Comparison of ENCODE assay signal across 18 cellular contexts in the genomic region with DNA sequence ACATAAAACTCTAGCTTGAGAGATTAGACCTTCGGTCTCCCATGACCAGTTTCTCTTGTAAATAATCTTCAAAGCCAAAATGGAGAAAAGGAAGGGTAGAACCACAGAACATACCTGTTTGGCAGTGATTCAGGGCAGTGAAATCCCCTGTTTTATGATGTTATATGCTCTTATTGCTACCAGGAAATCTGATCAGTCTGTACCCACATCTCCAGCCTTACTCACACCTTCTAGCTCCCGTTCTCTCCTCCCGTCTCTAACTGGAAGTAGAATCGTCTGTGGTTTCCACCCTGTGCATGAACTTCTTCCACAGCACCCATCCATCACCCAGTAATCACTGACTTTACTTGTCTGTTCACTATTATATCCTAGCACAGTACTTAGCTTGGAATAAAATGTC. TPM values are rescaled to one million over a fixed set of nuclear protein-coding genes. Genes with fewer than 3 reads are reported as not detected.
A peak's percentile ranks its signal among the peaks of the same experiment; 100 is the strongest.
DNase-seq lines count a peak whose midpoint lies in the region; ATAC-seq and TF ChIP-seq lines count a peak whose summit lies in the region.
"Had no signal": no experiment of that assay in that cellular context is flagged by ENCODE, and none has a peak within 500 bp of the region (broad histone marks: within the 10 kb centered on the region; RNA-seq: fewer than 3 reads in every experiment).

No MANE protein-coding gene starts in this region.

- H3K4me1 ChIP-seq in endocrine pancreas (ENCODE audit: control insufficient read depth, insufficient read depth, low read length) (peaks cover 22% of the 10 kb centered on the region), parathyroid adenoma (no peaks in the 10 kb centered on the region)

- no peak for TF ChIP-seq CTCF in parathyroid adenoma (IDR thresholded peaks at IDR 0.05)

- H3K27me3 Mint-ChIP-seq in activated naive CD4-positive, alpha-beta T cell treated with anti-CD3 and anti-CD28 coated beads, Interleukin-2, amount 10 ng/mL, durations not matched to agents 7 days and 5 days = peaks cover 4% of the 10 kb centered on the region

- H3K4me2 ChIP-seq in parathyroid adenoma (ENCODE audit: low read length) = peak overlapping the region; percentile 67

- H3K4me3 ChIP-seq in endocrine pancreas (ENCODE audit: control insufficient read depth, insufficient read depth, low read length) = peak overlapping the region; percentile 77
- H3K4me3 ChIP-seq in parathyroid adenoma (ENCODE audit: low read depth, low read length) = peak overlapping the region; percentile 19
- H3K4me3 ChIP-seq: GM12878 had no signal

- H3K4me3 Mint-ChIP-seq in activated naive CD4-positive, alpha-beta T cell treated with anti-CD3 and anti-CD28 coated beads, Interleukin-2, amount 10 ng/mL, durations not matched to agents 7 days and 5 days = no peak overlapping the region
- H3K4me3 Mint-ChIP-seq: CD4-positive, alpha-beta T cell; H9; IgD-negative memory B cell had no signal

- peak overlapping the region; percentile 58 for H2AFZ ChIP-seq in parathyroid adenoma

- H3K9me3 Mint-ChIP-seq in activated naive CD4-positive, alpha-beta T cell treated with anti-CD3 and anti-CD28 coated beads, Interleukin-2, amount 10 ng/mL, durations not matched to agents 7 days and 5 days = no peaks in the 10 kb centered on the region
- H3K9me3 Mint-ChIP-seq: CD4-positive, alpha-beta T cell; H9 had no signal

- intact Hi-C loops in left colon (cut with DNase I, micrococcal nuclease) = no loop called here

- no peak overlapping the region for H3K27ac Mint-ChIP-seq in activated naive CD4-positive, alpha-beta T cell treated with anti-CD3 and anti-CD28 coated beads, Interleukin-2, amount 10 ng/mL, durations not matched to agents 7 days and 5 days
- H3K27ac Mint-ChIP-seq: CD4-positive, alpha-beta T cell; H9; IgD-negative memory B cell had no signal

- H3K79me2 ChIP-seq in parathyroid adenoma = no peaks in the 10 kb centered on the region

- H3K9me3 ChIP-seq in endocrine pancreas (ENCODE audit: control insufficient read depth, low read length) (no peaks in the 10 kb centered on the region), parathyroid adenoma (ENCODE audit: control insufficient read depth, low read length) (no peaks in the 10 kb centered on the region)

- no peaks in the 10 kb centered on the region for H3K36me3 ChIP-seq in endocrine pancreas (ENCODE audit: control insufficient read depth, insufficient read depth, low read length)
- H3K36me3 ChIP-seq in parathyroid adenoma (ENCODE audit: control insufficient read depth, insufficient read depth, low read length) = no peaks in the 10 kb centered on the region

- H3K27ac ChIP-seq in parathyroid adenoma = peak overlapping the region; percentile 29
- H3K27ac ChIP-seq: C4-2B had no signal

- no peaks in the 10 kb centered on the region for H3K36me3 Mint-ChIP-seq in activated naive CD4-positive, alpha-beta T cell treated with anti-CD3 and anti-CD28 coated beads, Interleukin-2, amount 10 ng/mL, durations not matched to agents 7 days and 5 days
- H3K36me3 Mint-ChIP-seq: IgD-negative memory B cell had no signal

- H3K27me3 ChIP-seq in endocrine pancreas (ENCODE audit: control insufficient read depth, insufficient read depth, low read length) (no peaks in the 10 kb centered on the region), parathyroid adenoma (ENCODE audit: control insufficient read depth, insufficient read depth, low read length) (no peaks in the 10 kb centered on the region)

- no peaks in the 10 kb centered on the region for H3K4me1 Mint-ChIP-seq in activated naive CD4-positive, alpha-beta T cell treated with anti-CD3 and anti-CD28 coated beads, Interleukin-2, amount 10 ng/mL, durations not matched to agents 7 days and 5 days
- H3K4me1 Mint-ChIP-seq: IgD-negative memory B cell had no signal

- no peak for DNase-seq in left colon
- no peak for DNase-seq in activated naive CD4-positive, alpha-beta T cell treated with anti-CD3 and anti-CD28 coated beads, Interleukin-2, amount 10 ng/mL, durations not matched to agents 7 days and 5 days
- DNase-seq in NOMO-1 treated with DMSO at 0.1 percent for 48 hours (lab: John Stamatoyannopoulos, UW; ENCODE audit: unreplicated experiment) = no peak
- DNase-seq: AML-193; CD4-positive, alpha-beta T cell; DMS53; DND-41; EL; GOT3; H9 had no signal

- H3K9ac ChIP-seq in endocrine pancreas (ENCODE audit: control insufficient read depth, insufficient read depth, low read length) (peak overlapping the region; percentile 32), parathyroid adenoma (no peak overlapping the region)

- ATAC-seq in left colon = peak; percentile 89
- ATAC-seq in HG02588 (IDR thresholded peaks at IDR 0.05; ENCODE audit: unreplicated experiment) = no peak
- ATAC-seq: GM12878, HepG2 had no signal

- CTCF ChIA-PET in activated naive CD4-positive, alpha-beta T cell treated with anti-CD3 and anti-CD28 coated beads, Interleukin-2, amount 10 ng/mL, durations not matched to agents 7 days and 5 days (lab: Charles Lee) = interaction anchor here (1.5 kb wide), 1 partner anchor 11 kb away, joined by 4 read pairs; no protein-coding TSS in a partner anchor

RNA-seq across cellular contexts. Expression of a gene that starts 42.9 kb away (rescaled TPM):
- not detected for total RNA-seq in left colon
- total RNA-seq: CD4-positive, alpha-beta T cell; G401; GM12878; HepG2 had no signal
